ENCODE assay signal across 1 cellular context in the genomic region with DNA sequence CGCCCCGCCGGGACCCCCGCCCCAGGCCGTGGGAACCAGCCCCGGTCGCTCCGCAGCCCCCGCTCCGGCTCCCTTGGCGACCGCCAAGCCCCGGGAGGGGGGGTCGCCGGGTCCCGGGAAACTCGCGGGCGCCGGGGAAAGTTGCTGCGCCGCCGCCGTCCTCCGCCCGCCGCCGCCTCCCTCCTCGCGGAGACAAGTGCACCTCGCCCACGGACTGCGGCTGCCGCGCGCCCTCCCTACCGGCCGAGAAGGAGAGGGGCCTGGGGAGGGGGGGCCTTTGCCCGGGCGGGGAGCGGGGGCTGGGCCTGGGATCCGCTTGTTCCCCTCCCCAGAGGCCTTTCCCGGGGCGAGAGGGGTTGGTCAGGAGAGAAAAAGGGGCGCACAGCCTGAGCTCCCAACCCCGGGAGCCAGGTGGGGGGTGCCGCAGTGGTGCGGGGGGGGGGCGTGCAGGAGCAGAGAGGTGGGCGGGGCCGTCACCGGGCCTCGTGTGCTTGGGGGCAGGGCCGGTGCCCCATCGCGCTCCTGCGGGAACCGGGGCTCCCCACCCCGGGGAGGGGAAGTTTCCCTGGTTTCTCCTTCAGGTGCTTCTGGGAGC.
TF ChIP-seq lines count a peak whose summit lies in the region.

No MANE protein-coding gene starts in this region.

TF ChIP-seq in K562, 482 proteins besides CTCF, POLR2A, EP300 and RAD21 (continues in another document):
- TF ChIP-seq GTF2E2 (tag; IDR thresholded peaks at IDR 0.05) (no peak; the same call in 1 of the 2 replicates), TCF3 (CRISPR knock-in tag; IDR thresholded peaks at IDR 0.05) (no peak), XRCC3 (IDR thresholded peaks at IDR 0.05) (no peak), NFE2 (IDR thresholded peaks at IDR 0.05; ENCODE audit: low read depth) (no peak), ERF (CRISPR knock-in tag; IDR thresholded peaks at IDR 0.05) (0 out of 2 replicates have a peak, but pooled peaks have one; percentile 45), NFIC (IDR thresholded peaks at IDR 0.05) (no peak), SAFB (IDR thresholded peaks at IDR 0.05; ENCODE audit: borderline replicate concordance, low read depth, low read length) (0 out of 2 replicates have a peak, but pooled peaks have one; percentile 39), CBX2 (IDR thresholded peaks at IDR 0.05; ENCODE audit: insufficient read depth, low read length, poor library complexity, severe bottlenecking) (no peak), HNRNPLL (IDR thresholded peaks at IDR 0.05; ENCODE audit: low read depth, low read length, poor library complexity, severe bottlenecking) (peak; percentile 10), BRD9 (IDR thresholded peaks at IDR 0.05; ENCODE audit: low read depth, partially characterized antibody) (no peak), ZSCAN29 (IDR thresholded peaks at IDR 0.05) (no peak), EGR1 (conservative IDR thresholded peaks at IDR 0.05) (peak; percentile 64), KDM2B (CRISPR knock-in tag; IDR thresholded peaks at IDR 0.05) (no peak; the same call in 1 of the 2 replicates), POU5F1 (IDR thresholded peaks at IDR 0.05; ENCODE audit: borderline replicate concordance, low read depth, low read length, partially characterized antibody) (no peak), ETS2 (tag; IDR thresholded peaks at IDR 0.05; ENCODE audit: borderline replicate concordance, poor library complexity, severe bottlenecking) (no peak), SMAD4 (CRISPR knock-in tag; conservative IDR thresholded peaks at IDR 0.05) (peak; percentile 35; the same call in 1 of the 2 replicates), SRSF1 (IDR thresholded peaks at IDR 0.05; ENCODE audit: low read depth, low read length) (no peak), PRMT5 (CRISPR knock-in tag; IDR thresholded peaks at IDR 0.05) (no peak), POLR2H (tag; IDR thresholded peaks at IDR 0.05; ENCODE audit: low read depth) (no peak), ZNF184 (CRISPR knock-in tag; IDR thresholded peaks at IDR 0.05) (no peak), THRAP3 (IDR thresholded peaks at IDR 0.05; ENCODE audit: borderline replicate concordance) (no peak), SMARCC2 (IDR thresholded peaks at IDR 0.05; ENCODE audit: low read depth) (no peak), ZBTB7A (IDR thresholded peaks at IDR 0.05; ENCODE audit: borderline replicate concordance, control insufficient read depth, low read depth, low read length) (peak; percentile 84), NELFE (IDR thresholded peaks at IDR 0.05; ENCODE audit: insufficient read depth, insufficient read length) (no peak), CHD4 (IDR thresholded peaks at IDR 0.05; ENCODE audit: insufficient read depth, insufficient replicate concordance, low read depth, low read length, poor library complexity, severe bottlenecking) (no peak), ZNF507 (tag; conservative IDR thresholded peaks at IDR 0.05) (no peak), HSF4 (CRISPR knock-in tag; IDR thresholded peaks at IDR 0.05; ENCODE audit: borderline replicate concordance) (no peak), CXXC5 (CRISPR knock-in tag; IDR thresholded peaks at IDR 0.05) (0 out of 2 replicates have a peak, but pooled peaks have one; percentile 4)
- TF ChIP-seq, protein P1, sequence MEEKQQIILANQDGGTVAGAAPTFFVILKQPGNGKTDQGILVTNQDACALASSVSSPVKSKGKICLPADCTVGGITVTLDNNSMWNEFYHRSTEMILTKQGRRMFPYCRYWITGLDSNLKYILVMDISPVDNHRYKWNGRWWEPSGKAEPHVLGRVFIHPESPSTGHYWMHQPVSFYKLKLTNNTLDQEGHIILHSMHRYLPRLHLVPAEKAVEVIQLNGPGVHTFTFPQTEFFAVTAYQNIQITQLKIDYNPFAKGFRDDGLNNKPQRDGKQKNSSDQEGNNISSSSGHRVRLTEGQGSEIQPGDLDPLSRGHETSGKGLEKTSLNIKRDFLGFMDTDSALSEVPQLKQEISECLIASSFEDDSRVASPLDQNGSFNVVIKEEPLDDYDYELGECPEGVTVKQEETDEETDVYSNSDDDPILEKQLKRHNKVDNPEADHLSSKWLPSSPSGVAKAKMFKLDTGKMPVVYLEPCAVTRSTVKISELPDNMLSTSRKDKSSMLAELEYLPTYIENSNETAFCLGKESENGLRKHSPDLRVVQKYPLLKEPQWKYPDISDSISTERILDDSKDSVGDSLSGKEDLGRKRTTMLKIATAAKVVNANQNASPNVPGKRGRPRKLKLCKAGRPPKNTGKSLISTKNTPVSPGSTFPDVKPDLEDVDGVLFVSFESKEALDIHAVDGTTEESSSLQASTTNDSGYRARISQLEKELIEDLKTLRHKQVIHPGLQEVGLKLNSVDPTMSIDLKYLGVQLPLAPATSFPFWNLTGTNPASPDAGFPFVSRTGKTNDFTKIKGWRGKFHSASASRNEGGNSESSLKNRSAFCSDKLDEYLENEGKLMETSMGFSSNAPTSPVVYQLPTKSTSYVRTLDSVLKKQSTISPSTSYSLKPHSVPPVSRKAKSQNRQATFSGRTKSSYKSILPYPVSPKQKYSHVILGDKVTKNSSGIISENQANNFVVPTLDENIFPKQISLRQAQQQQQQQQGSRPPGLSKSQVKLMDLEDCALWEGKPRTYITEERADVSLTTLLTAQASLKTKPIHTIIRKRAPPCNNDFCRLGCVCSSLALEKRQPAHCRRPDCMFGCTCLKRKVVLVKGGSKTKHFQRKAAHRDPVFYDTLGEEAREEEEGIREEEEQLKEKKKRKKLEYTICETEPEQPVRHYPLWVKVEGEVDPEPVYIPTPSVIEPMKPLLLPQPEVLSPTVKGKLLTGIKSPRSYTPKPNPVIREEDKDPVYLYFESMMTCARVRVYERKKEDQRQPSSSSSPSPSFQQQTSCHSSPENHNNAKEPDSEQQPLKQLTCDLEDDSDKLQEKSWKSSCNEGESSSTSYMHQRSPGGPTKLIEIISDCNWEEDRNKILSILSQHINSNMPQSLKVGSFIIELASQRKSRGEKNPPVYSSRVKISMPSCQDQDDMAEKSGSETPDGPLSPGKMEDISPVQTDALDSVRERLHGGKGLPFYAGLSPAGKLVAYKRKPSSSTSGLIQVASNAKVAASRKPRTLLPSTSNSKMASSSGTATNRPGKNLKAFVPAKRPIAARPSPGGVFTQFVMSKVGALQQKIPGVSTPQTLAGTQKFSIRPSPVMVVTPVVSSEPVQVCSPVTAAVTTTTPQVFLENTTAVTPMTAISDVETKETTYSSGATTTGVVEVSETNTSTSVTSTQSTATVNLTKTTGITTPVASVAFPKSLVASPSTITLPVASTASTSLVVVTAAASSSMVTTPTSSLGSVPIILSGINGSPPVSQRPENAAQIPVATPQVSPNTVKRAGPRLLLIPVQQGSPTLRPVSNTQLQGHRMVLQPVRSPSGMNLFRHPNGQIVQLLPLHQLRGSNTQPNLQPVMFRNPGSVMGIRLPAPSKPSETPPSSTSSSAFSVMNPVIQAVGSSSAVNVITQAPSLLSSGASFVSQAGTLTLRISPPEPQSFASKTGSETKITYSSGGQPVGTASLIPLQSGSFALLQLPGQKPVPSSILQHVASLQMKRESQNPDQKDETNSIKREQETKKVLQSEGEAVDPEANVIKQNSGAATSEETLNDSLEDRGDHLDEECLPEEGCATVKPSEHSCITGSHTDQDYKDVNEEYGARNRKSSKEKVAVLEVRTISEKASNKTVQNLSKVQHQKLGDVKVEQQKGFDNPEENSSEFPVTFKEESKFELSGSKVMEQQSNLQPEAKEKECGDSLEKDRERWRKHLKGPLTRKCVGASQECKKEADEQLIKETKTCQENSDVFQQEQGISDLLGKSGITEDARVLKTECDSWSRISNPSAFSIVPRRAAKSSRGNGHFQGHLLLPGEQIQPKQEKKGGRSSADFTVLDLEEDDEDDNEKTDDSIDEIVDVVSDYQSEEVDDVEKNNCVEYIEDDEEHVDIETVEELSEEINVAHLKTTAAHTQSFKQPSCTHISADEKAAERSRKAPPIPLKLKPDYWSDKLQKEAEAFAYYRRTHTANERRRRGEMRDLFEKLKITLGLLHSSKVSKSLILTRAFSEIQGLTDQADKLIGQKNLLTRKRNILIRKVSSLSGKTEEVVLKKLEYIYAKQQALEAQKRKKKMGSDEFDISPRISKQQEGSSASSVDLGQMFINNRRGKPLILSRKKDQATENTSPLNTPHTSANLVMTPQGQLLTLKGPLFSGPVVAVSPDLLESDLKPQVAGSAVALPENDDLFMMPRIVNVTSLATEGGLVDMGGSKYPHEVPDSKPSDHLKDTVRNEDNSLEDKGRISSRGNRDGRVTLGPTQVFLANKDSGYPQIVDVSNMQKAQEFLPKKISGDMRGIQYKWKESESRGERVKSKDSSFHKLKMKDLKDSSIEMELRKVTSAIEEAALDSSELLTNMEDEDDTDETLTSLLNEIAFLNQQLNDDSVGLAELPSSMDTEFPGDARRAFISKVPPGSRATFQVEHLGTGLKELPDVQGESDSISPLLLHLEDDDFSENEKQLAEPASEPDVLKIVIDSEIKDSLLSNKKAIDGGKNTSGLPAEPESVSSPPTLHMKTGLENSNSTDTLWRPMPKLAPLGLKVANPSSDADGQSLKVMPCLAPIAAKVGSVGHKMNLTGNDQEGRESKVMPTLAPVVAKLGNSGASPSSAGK (IDR thresholded peaks at IDR 0.05) = no peak
- TF ChIP-seq, protein P2, sequence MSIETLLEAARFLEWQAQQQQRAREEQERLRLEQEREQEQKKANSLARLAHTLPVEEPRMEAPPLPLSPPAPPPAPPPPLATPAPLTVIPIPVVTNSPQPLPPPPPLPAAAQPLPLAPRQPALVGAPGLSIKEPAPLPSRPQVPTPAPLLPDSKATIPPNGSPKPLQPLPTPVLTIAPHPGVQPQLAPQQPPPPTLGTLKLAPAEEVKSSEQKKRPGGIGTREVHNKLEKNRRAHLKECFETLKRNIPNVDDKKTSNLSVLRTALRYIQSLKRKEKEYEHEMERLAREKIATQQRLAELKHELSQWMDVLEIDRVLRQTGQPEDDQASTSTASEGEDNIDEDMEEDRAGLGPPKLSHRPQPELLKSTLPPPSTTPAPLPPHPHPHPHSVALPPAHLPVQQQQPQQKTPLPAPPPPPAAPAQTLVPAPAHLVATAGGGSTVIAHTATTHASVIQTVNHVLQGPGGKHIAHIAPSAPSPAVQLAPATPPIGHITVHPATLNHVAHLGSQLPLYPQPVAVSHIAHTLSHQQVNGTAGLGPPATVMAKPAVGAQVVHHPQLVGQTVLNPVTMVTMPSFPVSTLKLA (conservative IDR thresholded peaks at IDR 0.05) = peak; percentile 66 to 75
- TF ChIP-seq, protein P3, sequence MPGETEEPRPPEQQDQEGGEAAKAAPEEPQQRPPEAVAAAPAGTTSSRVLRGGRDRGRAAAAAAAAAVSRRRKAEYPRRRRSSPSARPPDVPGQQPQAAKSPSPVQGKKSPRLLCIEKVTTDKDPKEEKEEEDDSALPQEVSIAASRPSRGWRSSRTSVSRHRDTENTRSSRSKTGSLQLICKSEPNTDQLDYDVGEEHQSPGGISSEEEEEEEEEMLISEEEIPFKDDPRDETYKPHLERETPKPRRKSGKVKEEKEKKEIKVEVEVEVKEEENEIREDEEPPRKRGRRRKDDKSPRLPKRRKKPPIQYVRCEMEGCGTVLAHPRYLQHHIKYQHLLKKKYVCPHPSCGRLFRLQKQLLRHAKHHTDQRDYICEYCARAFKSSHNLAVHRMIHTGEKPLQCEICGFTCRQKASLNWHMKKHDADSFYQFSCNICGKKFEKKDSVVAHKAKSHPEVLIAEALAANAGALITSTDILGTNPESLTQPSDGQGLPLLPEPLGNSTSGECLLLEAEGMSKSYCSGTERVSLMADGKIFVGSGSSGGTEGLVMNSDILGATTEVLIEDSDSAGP (CRISPR knock-in tag; IDR thresholded peaks at IDR 0.05) = no peak
- TF ChIP-seq, protein P4, sequence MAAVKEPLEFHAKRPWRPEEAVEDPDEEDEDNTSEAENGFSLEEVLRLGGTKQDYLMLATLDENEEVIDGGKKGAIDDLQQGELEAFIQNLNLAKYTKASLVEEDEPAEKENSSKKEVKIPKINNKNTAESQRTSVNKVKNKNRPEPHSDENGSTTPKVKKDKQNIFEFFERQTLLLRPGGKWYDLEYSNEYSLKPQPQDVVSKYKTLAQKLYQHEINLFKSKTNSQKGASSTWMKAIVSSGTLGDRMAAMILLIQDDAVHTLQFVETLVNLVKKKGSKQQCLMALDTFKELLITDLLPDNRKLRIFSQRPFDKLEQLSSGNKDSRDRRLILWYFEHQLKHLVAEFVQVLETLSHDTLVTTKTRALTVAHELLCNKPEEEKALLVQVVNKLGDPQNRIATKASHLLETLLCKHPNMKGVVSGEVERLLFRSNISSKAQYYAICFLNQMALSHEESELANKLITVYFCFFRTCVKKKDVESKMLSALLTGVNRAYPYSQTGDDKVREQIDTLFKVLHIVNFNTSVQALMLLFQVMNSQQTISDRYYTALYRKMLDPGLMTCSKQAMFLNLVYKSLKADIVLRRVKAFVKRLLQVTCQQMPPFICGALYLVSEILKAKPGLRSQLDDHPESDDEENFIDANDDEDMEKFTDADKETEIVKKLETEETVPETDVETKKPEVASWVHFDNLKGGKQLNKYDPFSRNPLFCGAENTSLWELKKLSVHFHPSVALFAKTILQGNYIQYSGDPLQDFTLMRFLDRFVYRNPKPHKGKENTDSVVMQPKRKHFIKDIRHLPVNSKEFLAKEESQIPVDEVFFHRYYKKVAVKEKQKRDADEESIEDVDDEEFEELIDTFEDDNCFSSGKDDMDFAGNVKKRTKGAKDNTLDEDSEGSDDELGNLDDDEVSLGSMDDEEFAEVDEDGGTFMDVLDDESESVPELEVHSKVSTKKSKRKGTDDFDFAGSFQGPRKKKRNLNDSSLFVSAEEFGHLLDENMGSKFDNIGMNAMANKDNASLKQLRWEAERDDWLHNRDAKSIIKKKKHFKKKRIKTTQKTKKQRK (IDR thresholded peaks at IDR 0.05; ENCODE audit: borderline replicate concordance, low read depth, low read length) = no peak
- TF ChIP-seq, protein P5, sequence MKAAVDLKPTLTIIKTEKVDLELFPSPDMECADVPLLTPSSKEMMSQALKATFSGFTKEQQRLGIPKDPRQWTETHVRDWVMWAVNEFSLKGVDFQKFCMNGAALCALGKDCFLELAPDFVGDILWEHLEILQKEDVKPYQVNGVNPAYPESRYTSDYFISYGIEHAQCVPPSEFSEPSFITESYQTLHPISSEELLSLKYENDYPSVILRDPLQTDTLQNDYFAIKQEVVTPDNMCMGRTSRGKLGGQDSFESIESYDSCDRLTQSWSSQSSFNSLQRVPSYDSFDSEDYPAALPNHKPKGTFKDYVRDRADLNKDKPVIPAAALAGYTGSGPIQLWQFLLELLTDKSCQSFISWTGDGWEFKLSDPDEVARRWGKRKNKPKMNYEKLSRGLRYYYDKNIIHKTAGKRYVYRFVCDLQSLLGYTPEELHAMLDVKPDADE (conservative IDR thresholded peaks at IDR 0.05; ENCODE audit: control insufficient read depth, low read depth, low read length) = 0 out of 2 replicates have a peak, but pooled peaks have one; percentile 36
